In genomic region chr18:63314062-63314790, GRCh38 we compare ENCODE assay signal across 1 cellular context.
TF ChIP-seq lines count a peak whose summit lies in the region.

No MANE protein-coding gene starts in this region.

TF ChIP-seq in GM12878, 131 proteins besides CTCF, POLR2A, EP300 and RAD21:
- TF ChIP-seq SIN3A (IDR thresholded peaks at IDR 0.05; ENCODE audit: low read depth, low read length) (no peak), BMI1 (IDR thresholded peaks at IDR 0.05; ENCODE audit: borderline replicate concordance) (peak; percentile 11; the same call in 1 of the 2 replicates), SREBF1 (IDR thresholded peaks at IDR 0.05; ENCODE audit: low read length) (no peak), POLR2AphosphoS2 (IDR thresholded peaks at IDR 0.05; ENCODE audit: low read depth, low read length) (no peak; the same call in 1 of the 2 replicates), SKIL (IDR thresholded peaks at IDR 0.05; ENCODE audit: low read depth, poor library complexity, severe bottlenecking) (peak; percentile 28), ATF7 (IDR thresholded peaks at IDR 0.05; ENCODE audit: low read depth) (peak; percentile 53; the same call in 1 of the 2 replicates), ZNF687 (IDR thresholded peaks at IDR 0.05) (peak; percentile 22; the same call in 1 of the 2 replicates), SPI1 (IDR thresholded peaks at IDR 0.05; ENCODE audit: borderline replicate concordance, insufficient read depth, low read depth, low read length) (no peak), ZNF274 (IDR thresholded peaks at IDR 0.05; ENCODE audit: insufficient read depth, insufficient read length) (no peak), WRNIP1 (IDR thresholded peaks at IDR 0.05; ENCODE audit: borderline replicate concordance, low read depth, low read length) (peak; percentile 95; the same call in 1 of the 2 replicates), PAX8 (IDR thresholded peaks at IDR 0.05) (0 out of 2 replicates have a peak, but pooled peaks have one; percentile 25), LARP7 (IDR thresholded peaks at IDR 0.05) (peak; percentile 30; the same call in 1 of the 2 replicates), RAD51 (IDR thresholded peaks at IDR 0.05) (peak; percentile 81)
- TF ChIP-seq, protein P1, sequence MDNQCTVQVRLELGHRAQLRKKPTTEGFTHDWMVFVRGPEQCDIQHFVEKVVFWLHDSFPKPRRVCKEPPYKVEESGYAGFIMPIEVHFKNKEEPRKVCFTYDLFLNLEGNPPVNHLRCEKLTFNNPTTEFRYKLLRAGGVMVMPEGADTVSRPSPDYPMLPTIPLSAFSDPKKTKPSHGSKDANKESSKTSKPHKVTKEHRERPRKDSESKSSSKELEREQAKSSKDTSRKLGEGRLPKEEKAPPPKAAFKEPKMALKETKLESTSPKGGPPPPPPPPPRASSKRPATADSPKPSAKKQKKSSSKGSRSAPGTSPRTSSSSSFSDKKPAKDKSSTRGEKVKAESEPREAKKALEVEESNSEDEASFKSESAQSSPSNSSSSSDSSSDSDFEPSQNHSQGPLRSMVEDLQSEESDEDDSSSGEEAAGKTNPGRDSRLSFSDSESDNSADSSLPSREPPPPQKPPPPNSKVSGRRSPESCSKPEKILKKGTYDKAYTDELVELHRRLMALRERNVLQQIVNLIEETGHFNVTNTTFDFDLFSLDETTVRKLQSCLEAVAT (IDR thresholded peaks at IDR 0.05) = peak; percentile 63
